1 cellular context compared by ENCODE assay signal in the genomic region with DNA sequence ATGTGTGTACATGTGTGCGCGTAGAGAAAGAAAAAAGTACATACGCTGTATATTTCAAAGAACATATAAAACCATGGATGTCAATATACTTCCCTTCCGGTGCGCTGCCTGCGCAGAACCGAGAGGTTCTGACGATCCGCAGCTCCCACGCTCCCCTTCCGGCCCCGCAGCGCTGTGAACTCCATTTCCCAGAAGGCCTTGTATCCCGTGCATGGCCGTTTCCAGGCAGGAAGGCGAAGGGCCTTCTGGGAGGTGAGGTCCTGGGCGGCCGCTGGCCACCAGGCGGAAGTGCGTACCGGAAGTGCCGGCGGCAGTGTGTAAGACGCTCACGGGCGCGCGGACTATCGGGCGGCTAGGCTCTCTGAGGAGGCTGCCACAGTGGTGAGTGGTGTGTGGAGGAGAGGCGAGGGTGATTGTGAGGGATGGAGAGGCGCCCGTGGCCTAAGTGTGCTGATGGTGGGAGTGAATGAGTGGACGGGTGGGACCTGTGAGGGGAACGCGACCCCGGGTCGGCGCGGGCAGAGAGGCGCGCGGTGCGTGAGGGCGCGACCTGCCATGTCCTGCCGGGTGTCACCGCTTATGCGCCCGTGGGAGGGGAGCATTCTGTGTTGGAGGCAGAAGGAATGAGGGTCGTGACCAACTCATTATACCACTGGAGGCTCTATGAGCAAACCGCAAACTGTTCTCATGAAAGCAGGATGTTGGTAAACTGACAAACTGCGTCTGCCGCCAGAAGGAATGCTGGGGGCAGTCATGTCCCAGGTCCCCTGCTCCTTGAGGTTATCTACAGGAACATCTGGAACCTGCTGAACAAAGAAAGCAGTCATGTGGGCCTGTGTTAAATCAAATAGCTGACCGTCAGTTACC.
TF ChIP-seq lines count a peak whose summit lies in the region.

A gene with protein sequence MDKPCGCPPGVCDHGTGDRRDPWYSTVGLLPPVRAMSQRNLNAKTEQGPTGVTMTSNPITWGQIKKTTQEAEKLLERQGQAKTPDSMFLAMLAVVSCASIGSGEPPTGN (plus strand): TSS at position 313 of the 867 bp plus-strand sequence. CDS start 6,792 bp downstream, outside the sequence.

TF ChIP-seq in K562, 482 proteins besides CTCF, POLR2A, EP300 and RAD21 (continued from another document and continues in another):
- no peak for TF ChIP-seq MTF1 (CRISPR knock-in tag; IDR thresholded peaks at IDR 0.05; ENCODE audit: borderline replicate concordance)
- peak; percentile 39 for TF ChIP-seq TAL1 (IDR thresholded peaks at IDR 0.05)
- TF ChIP-seq, protein P1, sequence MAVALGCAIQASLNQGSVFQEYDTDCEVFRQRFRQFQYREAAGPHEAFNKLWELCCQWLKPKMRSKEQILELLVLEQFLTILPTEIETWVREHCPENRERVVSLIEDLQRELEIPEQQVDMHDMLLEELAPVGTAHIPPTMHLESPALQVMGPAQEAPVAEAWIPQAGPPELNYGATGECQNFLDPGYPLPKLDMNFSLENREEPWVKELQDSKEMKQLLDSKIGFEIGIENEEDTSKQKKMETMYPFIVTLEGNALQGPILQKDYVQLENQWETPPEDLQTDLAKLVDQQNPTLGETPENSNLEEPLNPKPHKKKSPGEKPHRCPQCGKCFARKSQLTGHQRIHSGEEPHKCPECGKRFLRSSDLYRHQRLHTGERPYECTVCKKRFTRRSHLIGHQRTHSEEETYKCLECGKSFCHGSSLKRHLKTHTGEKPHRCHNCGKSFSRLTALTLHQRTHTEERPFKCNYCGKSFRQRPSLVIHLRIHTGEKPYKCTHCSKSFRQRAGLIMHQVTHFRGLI (CRISPR knock-in tag; IDR thresholded peaks at IDR 0.05): no peak
- TF ChIP-seq ZNF41 (CRISPR knock-in tag; conservative IDR thresholded peaks at IDR 0.05): no peak
- TF ChIP-seq, protein P2, sequence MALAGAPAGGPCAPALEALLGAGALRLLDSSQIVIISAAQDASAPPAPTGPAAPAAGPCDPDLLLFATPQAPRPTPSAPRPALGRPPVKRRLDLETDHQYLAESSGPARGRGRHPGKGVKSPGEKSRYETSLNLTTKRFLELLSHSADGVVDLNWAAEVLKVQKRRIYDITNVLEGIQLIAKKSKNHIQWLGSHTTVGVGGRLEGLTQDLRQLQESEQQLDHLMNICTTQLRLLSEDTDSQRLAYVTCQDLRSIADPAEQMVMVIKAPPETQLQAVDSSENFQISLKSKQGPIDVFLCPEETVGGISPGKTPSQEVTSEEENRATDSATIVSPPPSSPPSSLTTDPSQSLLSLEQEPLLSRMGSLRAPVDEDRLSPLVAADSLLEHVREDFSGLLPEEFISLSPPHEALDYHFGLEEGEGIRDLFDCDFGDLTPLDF (CRISPR knock-in tag; IDR thresholded peaks at IDR 0.05): peak; percentile 53; the same call in 1 of the 2 replicates
- TF ChIP-seq ZBED1 (IDR thresholded peaks at IDR 0.05): no peak
- 0 out of 2 replicates have a peak, but pooled peaks have one; percentile 37 for TF ChIP-seq ZZZ3 (IDR thresholded peaks at IDR 0.05)
- TF ChIP-seq XRCC3 (IDR thresholded peaks at IDR 0.05): no peak
- TF ChIP-seq ZNF764 (CRISPR knock-in tag; IDR thresholded peaks at IDR 0.05; ENCODE audit: low read depth): no peak
- peak; percentile 88 for TF ChIP-seq HDAC3 (IDR thresholded peaks at IDR 0.05; ENCODE audit: borderline replicate concordance, partially characterized antibody)
- TF ChIP-seq ZNF785 (CRISPR knock-in tag; IDR thresholded peaks at IDR 0.05): no peak
- no peak for TF ChIP-seq RBM15 (IDR thresholded peaks at IDR 0.05; ENCODE audit: insufficient read depth, low read length)
- peak; percentile 75 for TF ChIP-seq BHLHE40 (IDR thresholded peaks at IDR 0.05; ENCODE audit: low read length)
- TF ChIP-seq, protein P3, sequence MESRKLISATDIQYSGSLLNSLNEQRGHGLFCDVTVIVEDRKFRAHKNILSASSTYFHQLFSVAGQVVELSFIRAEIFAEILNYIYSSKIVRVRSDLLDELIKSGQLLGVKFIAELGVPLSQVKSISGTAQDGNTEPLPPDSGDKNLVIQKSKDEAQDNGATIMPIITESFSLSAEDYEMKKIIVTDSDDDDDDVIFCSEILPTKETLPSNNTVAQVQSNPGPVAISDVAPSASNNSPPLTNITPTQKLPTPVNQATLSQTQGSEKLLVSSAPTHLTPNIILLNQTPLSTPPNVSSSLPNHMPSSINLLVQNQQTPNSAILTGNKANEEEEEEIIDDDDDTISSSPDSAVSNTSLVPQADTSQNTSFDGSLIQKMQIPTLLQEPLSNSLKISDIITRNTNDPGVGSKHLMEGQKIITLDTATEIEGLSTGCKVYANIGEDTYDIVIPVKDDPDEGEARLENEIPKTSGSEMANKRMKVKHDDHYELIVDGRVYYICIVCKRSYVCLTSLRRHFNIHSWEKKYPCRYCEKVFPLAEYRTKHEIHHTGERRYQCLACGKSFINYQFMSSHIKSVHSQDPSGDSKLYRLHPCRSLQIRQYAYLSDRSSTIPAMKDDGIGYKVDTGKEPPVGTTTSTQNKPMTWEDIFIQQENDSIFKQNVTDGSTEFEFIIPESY (CRISPR knock-in tag; IDR thresholded peaks at IDR 0.05): no peak
- no peak for TF ChIP-seq MCM7 (IDR thresholded peaks at IDR 0.05)
- TF ChIP-seq, protein P4, sequence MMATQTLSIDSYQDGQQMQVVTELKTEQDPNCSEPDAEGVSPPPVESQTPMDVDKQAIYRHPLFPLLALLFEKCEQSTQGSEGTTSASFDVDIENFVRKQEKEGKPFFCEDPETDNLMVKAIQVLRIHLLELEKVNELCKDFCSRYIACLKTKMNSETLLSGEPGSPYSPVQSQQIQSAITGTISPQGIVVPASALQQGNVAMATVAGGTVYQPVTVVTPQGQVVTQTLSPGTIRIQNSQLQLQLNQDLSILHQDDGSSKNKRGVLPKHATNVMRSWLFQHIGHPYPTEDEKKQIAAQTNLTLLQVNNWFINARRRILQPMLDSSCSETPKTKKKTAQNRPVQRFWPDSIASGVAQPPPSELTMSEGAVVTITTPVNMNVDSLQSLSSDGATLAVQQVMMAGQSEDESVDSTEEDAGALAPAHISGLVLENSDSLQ (IDR thresholded peaks at IDR 0.05): no peak; the same call in none of the 2 replicates
- no peak for TF ChIP-seq RBM39 (optimal IDR thresholded peaks at IDR 0.05; ENCODE audit: low read depth, low read length)
- no peak for TF ChIP-seq MEF2A (IDR thresholded peaks at IDR 0.05; ENCODE audit: control insufficient read depth, low read depth, low read length)
- no peak for TF ChIP-seq ZNF780A (CRISPR knock-in tag; IDR thresholded peaks at IDR 0.05)
- TF ChIP-seq NFATC3 (IDR thresholded peaks at IDR 0.05): no peak
- no peak for TF ChIP-seq HIVEP1 (CRISPR knock-in tag; IDR thresholded peaks at IDR 0.05)
- TF ChIP-seq ZNF224 (CRISPR knock-in tag; IDR thresholded peaks at IDR 0.05): no peak
- TF ChIP-seq TEAD1 (CRISPR knock-in tag; IDR thresholded peaks at IDR 0.05): peak in 1 of 2 experiments; percentile 90; a peak in 2 of 4 replicates
- TF ChIP-seq EZH2 (IDR thresholded peaks at IDR 0.05; ENCODE audit: borderline replicate concordance, low read depth, low read length): no peak
- no peak for TF ChIP-seq BCL6 (CRISPR knock-in tag; IDR thresholded peaks at IDR 0.05)
- no peak for TF ChIP-seq ZNF282 (CRISPR knock-in tag; IDR thresholded peaks at IDR 0.05)
- TF ChIP-seq IFI16 (CRISPR knock-in tag; IDR thresholded peaks at IDR 0.05): no peak
- peak; percentile 25 for TF ChIP-seq NEUROD1 (IDR thresholded peaks at IDR 0.05; ENCODE audit: borderline replicate concordance, low read depth, low read length, partially characterized antibody)
- peak in 1 of 2 experiments; percentile 14; a peak in 1 of 4 replicates for TF ChIP-seq KDM1A (IDR thresholded peaks at IDR 0.05)
- TF ChIP-seq, protein P5, sequence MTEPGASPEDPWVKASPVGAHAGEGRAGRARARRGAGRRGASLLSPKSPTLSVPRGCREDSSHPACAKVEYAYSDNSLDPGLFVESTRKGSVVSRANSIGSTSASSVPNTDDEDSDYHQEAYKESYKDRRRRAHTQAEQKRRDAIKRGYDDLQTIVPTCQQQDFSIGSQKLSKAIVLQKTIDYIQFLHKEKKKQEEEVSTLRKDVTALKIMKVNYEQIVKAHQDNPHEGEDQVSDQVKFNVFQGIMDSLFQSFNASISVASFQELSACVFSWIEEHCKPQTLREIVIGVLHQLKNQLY (CRISPR knock-in tag; conservative IDR thresholded peaks at IDR 0.05): no peak
- no peak for TF ChIP-seq CBX2 (IDR thresholded peaks at IDR 0.05; ENCODE audit: insufficient read depth, low read length, poor library complexity, severe bottlenecking)
- no peak for TF ChIP-seq SIRT6 (IDR thresholded peaks at IDR 0.05; ENCODE audit: low read depth, low read length)
- TF ChIP-seq, protein P6, sequence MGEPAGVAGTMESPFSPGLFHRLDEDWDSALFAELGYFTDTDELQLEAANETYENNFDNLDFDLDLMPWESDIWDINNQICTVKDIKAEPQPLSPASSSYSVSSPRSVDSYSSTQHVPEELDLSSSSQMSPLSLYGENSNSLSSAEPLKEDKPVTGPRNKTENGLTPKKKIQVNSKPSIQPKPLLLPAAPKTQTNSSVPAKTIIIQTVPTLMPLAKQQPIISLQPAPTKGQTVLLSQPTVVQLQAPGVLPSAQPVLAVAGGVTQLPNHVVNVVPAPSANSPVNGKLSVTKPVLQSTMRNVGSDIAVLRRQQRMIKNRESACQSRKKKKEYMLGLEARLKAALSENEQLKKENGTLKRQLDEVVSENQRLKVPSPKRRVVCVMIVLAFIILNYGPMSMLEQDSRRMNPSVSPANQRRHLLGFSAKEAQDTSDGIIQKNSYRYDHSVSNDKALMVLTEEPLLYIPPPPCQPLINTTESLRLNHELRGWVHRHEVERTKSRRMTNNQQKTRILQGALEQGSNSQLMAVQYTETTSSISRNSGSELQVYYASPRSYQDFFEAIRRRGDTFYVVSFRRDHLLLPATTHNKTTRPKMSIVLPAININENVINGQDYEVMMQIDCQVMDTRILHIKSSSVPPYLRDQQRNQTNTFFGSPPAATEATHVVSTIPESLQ (CRISPR knock-in tag; IDR thresholded peaks at IDR 0.05): no peak; the same call in 1 of the 2 replicates
- TF ChIP-seq FOXA3 (CRISPR knock-in tag; conservative IDR thresholded peaks at IDR 0.05 in 1 of 2, IDR thresholded peaks at IDR 0.05 in 1 of 2): peak in 1 of 2 experiments; percentile 65; a peak in 2 of 4 replicates
- peak; percentile 76; the same call in 1 of the 2 replicates for TF ChIP-seq ZNF644 (tag; IDR thresholded peaks at IDR 0.05; ENCODE audit: low read depth)
- peak; percentile 60; the same call in 1 of the 2 replicates for TF ChIP-seq KLF16 (IDR thresholded peaks at IDR 0.05)
- TF ChIP-seq, protein P7, sequence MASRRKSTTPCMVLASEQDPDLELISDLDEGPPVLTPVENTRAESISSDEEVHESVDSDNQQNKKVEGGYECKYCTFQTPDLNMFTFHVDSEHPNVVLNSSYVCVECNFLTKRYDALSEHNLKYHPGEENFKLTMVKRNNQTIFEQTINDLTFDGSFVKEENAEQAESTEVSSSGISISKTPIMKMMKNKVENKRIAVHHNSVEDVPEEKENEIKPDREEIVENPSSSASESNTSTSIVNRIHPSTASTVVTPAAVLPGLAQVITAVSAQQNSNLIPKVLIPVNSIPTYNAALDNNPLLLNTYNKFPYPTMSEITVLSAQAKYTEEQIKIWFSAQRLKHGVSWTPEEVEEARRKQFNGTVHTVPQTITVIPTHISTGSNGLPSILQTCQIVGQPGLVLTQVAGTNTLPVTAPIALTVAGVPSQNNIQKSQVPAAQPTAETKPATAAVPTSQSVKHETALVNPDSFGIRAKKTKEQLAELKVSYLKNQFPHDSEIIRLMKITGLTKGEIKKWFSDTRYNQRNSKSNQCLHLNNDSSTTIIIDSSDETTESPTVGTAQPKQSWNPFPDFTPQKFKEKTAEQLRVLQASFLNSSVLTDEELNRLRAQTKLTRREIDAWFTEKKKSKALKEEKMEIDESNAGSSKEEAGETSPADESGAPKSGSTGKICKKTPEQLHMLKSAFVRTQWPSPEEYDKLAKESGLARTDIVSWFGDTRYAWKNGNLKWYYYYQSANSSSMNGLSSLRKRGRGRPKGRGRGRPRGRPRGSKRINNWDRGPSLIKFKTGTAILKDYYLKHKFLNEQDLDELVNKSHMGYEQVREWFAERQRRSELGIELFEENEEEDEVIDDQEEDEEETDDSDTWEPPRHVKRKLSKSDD (conservative IDR thresholded peaks at IDR 0.05; ENCODE audit: low read length): no peak
- TF ChIP-seq, protein P8, sequence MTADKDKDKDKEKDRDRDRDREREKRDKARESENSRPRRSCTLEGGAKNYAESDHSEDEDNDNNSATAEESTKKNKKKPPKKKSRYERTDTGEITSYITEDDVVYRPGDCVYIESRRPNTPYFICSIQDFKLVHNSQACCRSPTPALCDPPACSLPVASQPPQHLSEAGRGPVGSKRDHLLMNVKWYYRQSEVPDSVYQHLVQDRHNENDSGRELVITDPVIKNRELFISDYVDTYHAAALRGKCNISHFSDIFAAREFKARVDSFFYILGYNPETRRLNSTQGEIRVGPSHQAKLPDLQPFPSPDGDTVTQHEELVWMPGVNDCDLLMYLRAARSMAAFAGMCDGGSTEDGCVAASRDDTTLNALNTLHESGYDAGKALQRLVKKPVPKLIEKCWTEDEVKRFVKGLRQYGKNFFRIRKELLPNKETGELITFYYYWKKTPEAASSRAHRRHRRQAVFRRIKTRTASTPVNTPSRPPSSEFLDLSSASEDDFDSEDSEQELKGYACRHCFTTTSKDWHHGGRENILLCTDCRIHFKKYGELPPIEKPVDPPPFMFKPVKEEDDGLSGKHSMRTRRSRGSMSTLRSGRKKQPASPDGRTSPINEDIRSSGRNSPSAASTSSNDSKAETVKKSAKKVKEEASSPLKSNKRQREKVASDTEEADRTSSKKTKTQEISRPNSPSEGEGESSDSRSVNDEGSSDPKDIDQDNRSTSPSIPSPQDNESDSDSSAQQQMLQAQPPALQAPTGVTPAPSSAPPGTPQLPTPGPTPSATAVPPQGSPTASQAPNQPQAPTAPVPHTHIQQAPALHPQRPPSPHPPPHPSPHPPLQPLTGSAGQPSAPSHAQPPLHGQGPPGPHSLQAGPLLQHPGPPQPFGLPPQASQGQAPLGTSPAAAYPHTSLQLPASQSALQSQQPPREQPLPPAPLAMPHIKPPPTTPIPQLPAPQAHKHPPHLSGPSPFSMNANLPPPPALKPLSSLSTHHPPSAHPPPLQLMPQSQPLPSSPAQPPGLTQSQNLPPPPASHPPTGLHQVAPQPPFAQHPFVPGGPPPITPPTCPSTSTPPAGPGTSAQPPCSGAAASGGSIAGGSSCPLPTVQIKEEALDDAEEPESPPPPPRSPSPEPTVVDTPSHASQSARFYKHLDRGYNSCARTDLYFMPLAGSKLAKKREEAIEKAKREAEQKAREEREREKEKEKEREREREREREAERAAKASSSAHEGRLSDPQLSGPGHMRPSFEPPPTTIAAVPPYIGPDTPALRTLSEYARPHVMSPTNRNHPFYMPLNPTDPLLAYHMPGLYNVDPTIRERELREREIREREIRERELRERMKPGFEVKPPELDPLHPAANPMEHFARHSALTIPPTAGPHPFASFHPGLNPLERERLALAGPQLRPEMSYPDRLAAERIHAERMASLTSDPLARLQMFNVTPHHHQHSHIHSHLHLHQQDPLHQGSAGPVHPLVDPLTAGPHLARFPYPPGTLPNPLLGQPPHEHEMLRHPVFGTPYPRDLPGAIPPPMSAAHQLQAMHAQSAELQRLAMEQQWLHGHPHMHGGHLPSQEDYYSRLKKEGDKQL (CRISPR knock-in tag; IDR thresholded peaks at IDR 0.05; ENCODE audit: borderline replicate concordance): no peak
- peak; percentile 14; the same call in 1 of the 2 replicates for TF ChIP-seq TRIM28 (IDR thresholded peaks at IDR 0.05)
- TF ChIP-seq HDAC6 (IDR thresholded peaks at IDR 0.05; ENCODE audit: low read depth, low read length): 0 out of 2 replicates have a peak, but pooled peaks have one; percentile 53
- 0 out of 2 replicates have a peak, but pooled peaks have one; percentile 11 for TF ChIP-seq LCOR (CRISPR knock-in tag; IDR thresholded peaks at IDR 0.05)
- TF ChIP-seq GABPA (tag; conservative IDR thresholded peaks at IDR 0.05; ENCODE audit: low read depth): peak; percentile 98
- peak; percentile 55 for TF ChIP-seq ZFX (CRISPR knock-in tag; IDR thresholded peaks at IDR 0.05)
- no peak for TF ChIP-seq ZNF445 (CRISPR knock-in tag; IDR thresholded peaks at IDR 0.05; ENCODE audit: low read depth)
- peak in 1 of 2 experiments; percentile 99; a peak in 2 of 4 replicates for TF ChIP-seq HDAC1 (IDR thresholded peaks at IDR 0.05)
- TF ChIP-seq PTBP1 (IDR thresholded peaks at IDR 0.05; ENCODE audit: low read depth, low read length): no peak
